In genomic region chr20:57440678-57441509, GRCh38 we compare ENCODE assay signal across 9 cellular contexts. TPM values are rescaled to one million over a fixed set of nuclear protein-coding genes. Genes with fewer than 3 reads are reported as not detected.
DNase-seq lines count a peak whose midpoint lies in the region; ATAC-seq and TF ChIP-seq lines count a peak whose summit lies in the region.
"Had no signal": no experiment of that assay in that cellular context is flagged by ENCODE, and none has a peak within 500 bp of the region (broad histone marks: within the 10 kb centered on the region; RNA-seq: fewer than 3 reads in every experiment).

No MANE protein-coding gene starts in this region.

- in situ Hi-C loops in transverse colon (cut with MboI; ENCODE audit: low pct_ligation_motif_present in 1 of 4, low pct_unique_long_range_greater_than_20kb in 1 of 4, low sequenced_read_pairs in 3 of 4): no loop called here

- H3K9me3 ChIP-seq in mesodermal cell (ENCODE audit: control insufficient read depth, low read length) (no peaks in the 10 kb centered on the region), transverse colon (no peaks in the 10 kb centered on the region)

- intact Hi-C loops in transverse colon (cut with DNase I; ENCODE audit: low total_unique reads): loop anchor here (5.0 kb wide), 1 partner anchor 44 kb away; no protein-coding TSS in a partner anchor

- no peaks in the 10 kb centered on the region for H3K27me3 ChIP-seq in transverse colon

- H3K4me1 ChIP-seq in mesodermal cell (ENCODE audit: control insufficient read depth, insufficient read depth, low read length, poor library complexity, severe bottlenecking) (peaks cover 5% of the 10 kb centered on the region), transverse colon (peaks cover 14 to 40% (median 29%) of the 10 kb centered on the region in 4 donors)

- H3K4me3 ChIP-seq in mesodermal cell (ENCODE audit: extremely low read depth, insufficient read depth, low read length, poor library complexity, severe bottlenecking) (no peak overlapping the region), transverse colon (no peak overlapping the region)

- ATAC-seq in esophagus mucosa: peak; percentile 60
- ATAC-seq in GM21447 (IDR thresholded peaks at IDR 0.05; ENCODE audit: unreplicated experiment): no peak

- 73 to 77% methylated on average over 31 to 33 of the region's 33 CpGs for WGBS in mesodermal cell (ENCODE audit: insufficient coverage in 2 of 2), 2 experiments
- 33 to 60% methylated on average over 8 to 32 of the region's 33 CpGs for WGBS in transverse colon (ENCODE audit: low coverage in 1 of 2), 2 donors

- no peak for TF ChIP-seq POLR2A in transverse colon (IDR thresholded peaks at IDR 0.05)

- DNase-seq in NCI-H446 (lab: John Stamatoyannopoulos, UW) (peak; percentile 68 to 85), transverse colon (peak; percentile 58), HuH-7 (ENCODE audit: low spot score) (no peak)
- no peak for DNase-seq in effector CD4-positive, alpha-beta T cell
- DNase-seq: activated naive CD8-positive, alpha-beta T cell treated with anti-CD3 and anti-CD28 coated beads, Interleukin-2, amount 10 ng/mL, durations not matched to agents 7 days and 5 days; NK-92 treated with Interleukin-12 subunit alpha and Interleukin-12 subunit beta, amount 100 ng/mL, for 24 hours had no signal

- peak; percentile 71 for TF ChIP-seq EP300 in transverse colon (IDR thresholded peaks at IDR 0.05; ENCODE audit: low read depth)

- no peaks in the 10 kb centered on the region for H3K36me3 ChIP-seq in mesodermal cell (ENCODE audit: control insufficient read depth, insufficient read depth, low read length)
- H3K36me3 ChIP-seq in transverse colon: no peaks in the 10 kb centered on the region

- H3K27ac ChIP-seq in mesodermal cell (ENCODE audit: low read depth, low read length, severe bottlenecking): peak overlapping the region; percentile 71
- H3K27ac ChIP-seq in transverse colon: peak overlapping the region; percentile 78 to 86 (median 85)

- no peak for TF ChIP-seq CTCF in transverse colon (IDR thresholded peaks at IDR 0.05)

RNA-seq across cellular contexts. Expression of gene RBM38, which starts 49.7 kb away (rescaled TPM):
- 12.3 TPM for total RNA-seq in esophagus mucosa
- 41.9 TPM for polyA plus RNA-seq in mesodermal cell (2013, experiment 1 of 2)
- polyA plus RNA-seq in mesodermal cell (2013, experiment 2 of 2): 32.7 TPM
- total RNA-seq in transverse colon: 10 to 100 TPM; 26.5 to 37.4 (median 30.4) TPM

Comparison
In these comparisons a context has a peak if more than half of its experiments do, and no peak if none do; other contexts are left out.
1. DNase-seq: peak in NCI-H446 (2 of 2) and transverse colon (single experiment); none in effector CD4-positive, alpha-beta T cell (single experiment) and HuH-7 (single experiment).